ENCODE assay signal across 25 cellular contexts in genomic region chr20:57671072-57671391, GRCh38. TPM values are rescaled to one million over a fixed set of nuclear protein-coding genes. Genes with fewer than 3 reads are reported as not detected.
"Had no signal": no experiment of that assay in that cellular context is flagged by ENCODE, and none has a peak within 500 bp of the region (broad histone marks: within the 10 kb centered on the region; RNA-seq: fewer than 3 reads in every experiment).

No MANE protein-coding gene starts in this region.

- H3K27ac Mint-ChIP-seq: nephron progenitor cell; stimulated activated memory B cell treated with anti-CD40 and anti-IgM and Interleukin-4, amounts not matched to agents 10 μg/mL and 1 μg/mL and 100 μg/mL, for 72 hours had no signal

- H3K27me3 ChIP-seq: dorsolateral prefrontal cortex, gastrocnemius medialis, right atrium auricular region, sigmoid colon, tibial nerve, upper lobe of left lung had no signal

- H3K4me1 ChIP-seq: gastrocnemius medialis had no signal

- DNase-seq: dorsolateral prefrontal cortex; effector CD4-positive, alpha-beta T cell; foreskin fibroblast; gastrocnemius medialis; left ventricle myocardium superior; lower lobe of right lung; nephron progenitor cell; nucleus accumbens; sigmoid colon; stimulated activated CD4-positive, alpha-beta T cell treated with anti-CD3 and anti-CD28 coated beads, Interleukin-2, amount 100 ng/mL, for 24 hours; stimulated activated CD4-positive, alpha-beta T cell treated with anti-CD3 and anti-CD28 coated beads, Interleukin-4, amount 100 ng/mL, for 4 hours; stimulated activated naive CD8-positive, alpha-beta T cell treated with anti-CD3 and anti-CD28 coated beads, Interleukin-15, Interleukin-2, amounts not matched to agents 100 U/mL and 50 U/mL, for 24 hours; substantia nigra had no signal

- FAIRE-seq: colon, urothelium cell line had no signal

- H3K36me3 ChIP-seq: gastrocnemius medialis, lower lobe of right lung, right atrium auricular region, sigmoid colon, thoracic aorta, tibial nerve, upper lobe of left lung had no signal

- H3K4me3 ChIP-seq: dorsolateral prefrontal cortex, gastrocnemius medialis, lower lobe of right lung, prostate gland, right atrium auricular region, sigmoid colon, thoracic aorta, tibial nerve, upper lobe of left lung had no signal

- H3K27ac ChIP-seq: dorsolateral prefrontal cortex, epithelial cell of prostate, gastrocnemius medialis, lower lobe of right lung, sigmoid colon, thoracic aorta, tibial nerve, upper lobe of left lung had no signal

- H3K9me3 ChIP-seq: gastrocnemius medialis, lower lobe of right lung, prostate gland, right atrium auricular region, sigmoid colon, thoracic aorta, tibial nerve, upper lobe of left lung had no signal

- H3K27me3 Mint-ChIP-seq: stimulated activated memory B cell treated with anti-CD40 and anti-IgM and Interleukin-4, amounts not matched to agents 10 μg/mL and 1 μg/mL and 100 μg/mL, for 72 hours had no signal

- H3K4me3 Mint-ChIP-seq: nephron progenitor cell; stimulated activated memory B cell treated with anti-CD40 and anti-IgM and Interleukin-4, amounts not matched to agents 10 μg/mL and 1 μg/mL and 100 μg/mL, for 72 hours had no signal

- H3K9me3 Mint-ChIP-seq: nephron progenitor cell; stimulated activated memory B cell treated with anti-CD40 and anti-IgM and Interleukin-4, amounts not matched to agents 10 μg/mL and 1 μg/mL and 100 μg/mL, for 72 hours had no signal

- H3K36me3 Mint-ChIP-seq: stimulated activated memory B cell treated with anti-CD40 and anti-IgM and Interleukin-4, amounts not matched to agents 10 μg/mL and 1 μg/mL and 100 μg/mL, for 72 hours had no signal

- ATAC-seq: esophagus mucosa; gastrocnemius medialis; left ventricle myocardium superior; stimulated activated memory B cell treated with anti-CD40 and anti-IgM and Interleukin-4, amounts not matched to agents 10 μg/mL and 1 μg/mL and 100 μg/mL, for 72 hours; stimulated activated naive CD8-positive, alpha-beta T cell treated with anti-CD3 and anti-CD28 coated beads, Interleukin-15, Interleukin-2, amounts not matched to agents 100 U/mL and 50 U/mL, for 24 hours had no signal

RNA-seq across cellular contexts. Expression of gene ZBP1, which starts 50.8 kb away (rescaled TPM):
- total RNA-seq: gastrocnemius medialis, glomerular endothelial cell, osteocyte, right atrium auricular region had no signal
